Comparison of ENCODE assay signal across 25 cellular contexts in genomic region chr12:3633396-3633795, GRCh38.
"Had no signal": no experiment of that assay in that cellular context is flagged by ENCODE, and none has a peak within 500 bp of the region (broad histone marks: within the 10 kb centered on the region; RNA-seq: fewer than 3 reads in every experiment).

No MANE protein-coding gene starts in this region.

- H3K36me3 ChIP-seq: gastrocnemius medialis, pancreas, right atrium auricular region, thyroid gland, vagina had no signal

- H3K4me3 Mint-ChIP-seq: memory B cell, natural killer cell had no signal

- H3K4me2 ChIP-seq: hepatocyte, smooth muscle cell had no signal

- H3K4me1 Mint-ChIP-seq: memory B cell had no signal

- H3K9me3 ChIP-seq: gastrocnemius medialis, heart left ventricle, neutrophil, pancreas, right atrium auricular region, stomach, thyroid gland, vagina had no signal

- H3K27ac Mint-ChIP-seq: memory B cell, progenitor cell of endocrine pancreas had no signal

- DNase-seq: dorsolateral prefrontal cortex; effector CD4-positive, alpha-beta T cell; gastrocnemius medialis; heart left ventricle; kidney; natural killer cell; pancreas; stimulated activated CD4-positive, alpha-beta T cell treated with anti-CD3 and anti-CD28 coated beads, Interleukin-12 subunit alpha, Interleukin-12 subunit beta, amount 100 ng/mL, for 4 hours; stimulated activated CD4-positive, alpha-beta T cell treated with anti-CD3 and anti-CD28 coated beads, Interleukin-1b, Interleukin-23, amount 100 ng/mL, for 48 hours; stimulated activated CD4-positive, alpha-beta T cell treated with anti-CD3 and anti-CD28 coated beads, Interleukin-4, amount 100 ng/mL, for 1 hour; stimulated activated CD8-positive, alpha-beta memory T cell treated with anti-CD3 and anti-CD28 coated beads, Interleukin-4, amount 100 ng/mL, for 48 hours; stimulated activated naive CD4-positive, alpha-beta T cell treated with Interleukin-2 at 50 U/mL for 16 hours; stomach; thyroid gland; trophoblast cell had no signal

- H3K27me3 ChIP-seq: dorsolateral prefrontal cortex, gastrocnemius medialis, heart left ventricle, hepatocyte, neutrophil, pancreas, right atrium auricular region, stomach, thyroid gland, vagina had no signal

- H3K4me3 ChIP-seq: dorsolateral prefrontal cortex, gastrocnemius medialis, heart left ventricle, hepatocyte, lung, pancreas, right atrium auricular region, smooth muscle cell, stomach, thyroid gland, vagina had no signal

- ATAC-seq: gastrocnemius medialis, heart left ventricle, left lobe of liver, natural killer cell, sciatic nerve had no signal

- H3K27ac ChIP-seq: dorsolateral prefrontal cortex, gastrocnemius medialis, heart left ventricle, hepatocyte, neutrophil, pancreas, right atrium auricular region, stomach, thyroid gland, vagina had no signal

- H3K9me3 Mint-ChIP-seq: memory B cell, natural killer cell had no signal

- H3K4me1 ChIP-seq: gastrocnemius medialis, pancreas, stomach, thyroid gland, vagina had no signal
